In genomic region chr13:106561551-106562170, GRCh38 we compare ENCODE assay signal across 8 cellular contexts. TPM values are rescaled to one million over a fixed set of nuclear protein-coding genes. Genes with fewer than 3 reads are reported as not detected.
DNase-seq lines count a peak whose midpoint lies in the region; ATAC-seq lines count a peak whose summit lies in the region.

No MANE protein-coding gene starts in this region.

- 14 to 18% methylated on average over 6 of the region's 6 CpGs for WGBS in aorta, 2 donors

- no peak overlapping the region for H3K4me3 ChIP-seq in BLaER1 treated with 17β-estradiol and CSF1 and Interleukin-3, amounts not matched to agents 10 nM and 100 nM
- no peak overlapping the region for H3K4me3 ChIP-seq in muscle layer of colon (ENCODE audit: low read depth in 1 of 2, low read length in 2 of 2)
- H3K4me3 ChIP-seq in aorta (ENCODE audit: low read length in 2 of 2), result no peak overlapping the region

- H4K20me1 ChIP-seq in BLaER1 treated with 17β-estradiol and CSF1 and Interleukin-3, amounts not matched to agents 10 nM and 100 nM, result peaks cover 97 to 100% (median 100%) of the 10 kb centered on the region in 11 experiments

- H3K27me3 ChIP-seq in BLaER1 treated with 17β-estradiol and CSF1 and Interleukin-3, amounts not matched to agents 10 nM and 100 nM, result no peaks in the 10 kb centered on the region
- H3K27me3 ChIP-seq in muscle layer of colon (ENCODE audit: control insufficient read depth in 1 of 2, insufficient read depth in 2 of 2, low read length in 2 of 2) (no peaks in the 10 kb centered on the region), aorta (ENCODE audit: control insufficient read depth in 1 of 2, insufficient read depth in 2 of 2, low read length in 1 of 2) (no peaks in the 10 kb centered on the region)

- H3K9ac ChIP-seq in BLaER1 treated with 17β-estradiol and CSF1 and Interleukin-3, amounts not matched to agents 10 nM and 100 nM, result 0 out of 22 replicates have a peak overlapping the region, but pooled peaks of 2 of the 11 experiments have one; percentile 1 to 24
- H3K9ac ChIP-seq in muscle layer of colon (ENCODE audit: low read length), result peak overlapping the region; percentile 20

- ATAC-seq in GM21360 (IDR thresholded peaks at IDR 0.05; ENCODE audit: unreplicated experiment) (peak; percentile 89), HG03571 (IDR thresholded peaks at IDR 0.05; ENCODE audit: unreplicated experiment) (peak; percentile 80), aorta (ENCODE audit: low FRiP score) (peak; percentile 62)

- H3K4me2 ChIP-seq in BLaER1 treated with 17β-estradiol and CSF1 and Interleukin-3, amounts not matched to agents 10 nM and 100 nM, result peak overlapping the region; percentile 11 to 89 (median 47)

- peaks cover 28 to 62% (median 45%) of the 10 kb centered on the region in 11 experiments for H3K36me3 ChIP-seq in BLaER1 treated with 17β-estradiol and CSF1 and Interleukin-3, amounts not matched to agents 10 nM and 100 nM
- H3K36me3 ChIP-seq in muscle layer of colon (ENCODE audit: insufficient read depth, low read length) (peaks cover 6% of the 10 kb centered on the region), aorta (ENCODE audit: control insufficient read depth in 1 of 2, insufficient read depth in 2 of 2, low read length in 1 of 2) (peaks cover 0 to 3% of the 10 kb centered on the region in 2 donors)

- no peaks in the 10 kb centered on the region for H3K9me3 ChIP-seq in BLaER1 treated with 17β-estradiol and CSF1 and Interleukin-3, amounts not matched to agents 10 nM and 100 nM (replicated peaks in 1 of 11)
- H3K9me3 ChIP-seq in muscle layer of colon (ENCODE audit: low read length) (no peaks in the 10 kb centered on the region), aorta (ENCODE audit: control insufficient read depth, low read length) (no peaks in the 10 kb centered on the region)

- peaks cover 36 to 56% (median 51%) of the 10 kb centered on the region in 10 experiments for H3K4me1 ChIP-seq in BLaER1 treated with 17β-estradiol and CSF1 and Interleukin-3, amounts not matched to agents 10 nM and 100 nM
- H3K4me1 ChIP-seq in muscle layer of colon (ENCODE audit: insufficient read depth, low read length) (peaks cover 47% of the 10 kb centered on the region), aorta (ENCODE audit: control insufficient read depth in 1 of 2, insufficient read depth in 2 of 2, low read length in 2 of 2) (peaks cover 7 to 21% of the 10 kb centered on the region in 2 donors)

- no peak overlapping the region for H3K27ac ChIP-seq in BLaER1 treated with 17β-estradiol and CSF1 and Interleukin-3, amounts not matched to agents 10 nM and 100 nM
- H3K27ac ChIP-seq in muscle layer of colon (ENCODE audit: low read depth, low read length) (no peak overlapping the region), aorta (ENCODE audit: low read depth in 1 of 2, low read length in 2 of 2) (peak overlapping the region in 1 of 2 donors; percentile 51)

- DNase-seq in astrocyte of the hippocampus (ENCODE audit: low read depth, low spot score) (peak; percentile 70), aorta (no peak), AG08395 (ENCODE audit: low spot score) (no peak), SKM-1 treated with dmso at 0.1 percent for 144 hours (lab: John Stamatoyannopoulos, UW; ENCODE audit: unreplicated experiment) (no peak)

- intact Hi-C loops in aorta (cut with DNase I), result loop anchor here in 1 of 2 donors (10.0 kb wide), 2 partner anchors 353 to 473 kb away; no protein-coding TSS in a partner anchor

RNA-seq across cellular contexts. Expression of gene ARGLU1, which starts 6.3 kb away (rescaled TPM):
- total RNA-seq in aorta, result 100 to 1,000 TPM; 108 to 142 TPM
- polyA plus RNA-seq in aorta, result 100 to 1,000 TPM in 1 of 2 donors, 10 to 100 TPM in 1; 23.2 to 178 TPM

RNA-seq across cellular contexts. Expression of gene EFNB2, which starts 26.2 kb away (rescaled TPM):
- total RNA-seq in aorta, result 10 to 100 TPM; 24.8 to 35.0 TPM
- 10 to 100 TPM in 1 of 2 donors, 1 to 10 TPM in 1; 7.3 to 15.7 TPM for polyA plus RNA-seq in aorta
